ENCODE assay signal across 8 cellular contexts in genomic region chr17:40319651-40320550, GRCh38. TPM values are rescaled to one million over a fixed set of nuclear protein-coding genes. Genes with fewer than 3 reads are reported as not detected.
DNase-seq lines count a peak whose midpoint lies in the region; ATAC-seq, FAIRE-seq and TF ChIP-seq lines count a peak whose summit lies in the region.

No MANE protein-coding gene starts in this region.

- DNase-seq in AG09309 (ENCODE audit: low read depth) (no peak), RWPE1 (ENCODE audit: low spot score) (no peak), adrenal gland (peak in 5 of 7 donors; percentile 57 to 63 (median 61)), mucosa of descending colon (peak in 2 of 3 donors; percentile 66 to 90), D721Med (ENCODE audit: insufficient read length, low spot score) (no peak), SW 1271 (lab: John Stamatoyannopoulos, UW) (no peak), NCI-H446 (lab: John Stamatoyannopoulos, UW) (no peak)

- H3K4me3 ChIP-seq in AG09309 (ENCODE audit: control insufficient read depth, low read depth, low read length), result peak overlapping the region; percentile 74
- peak overlapping the region in 1 of 4 donors; percentile 87 for H3K4me3 ChIP-seq in adrenal gland
- no peak overlapping the region for H3K4me3 ChIP-seq in mucosa of descending colon
- peak overlapping the region; percentile 85 to 90 for H3K4me3 ChIP-seq in stomach smooth muscle (ENCODE audit: low read length in 2 of 2)

- H3K4me1 ChIP-seq in adrenal gland (replicated peaks in 1 of 2) (peaks cover 72 to 93% of the 10 kb centered on the region in 2 donors), mucosa of descending colon (ENCODE audit: low read depth) (peaks cover 55% of the 10 kb centered on the region), stomach smooth muscle (ENCODE audit: control insufficient read depth, insufficient read depth, low read length) (peaks cover 93% of the 10 kb centered on the region)

- POLR2A ChIA-PET in RWPE1 (lab: Yijun Ruan, JAX; ENCODE audit: low non-redundant PET), result no interaction called here

- H3K36me3 ChIP-seq in adrenal gland (replicated peaks in 1 of 2) (no peaks in the 10 kb centered on the region), mucosa of descending colon (ENCODE audit: low read depth) (no peaks in the 10 kb centered on the region), stomach smooth muscle (ENCODE audit: control insufficient read depth in 2 of 2, insufficient read depth in 2 of 2, low read length in 2 of 2) (no peaks in the 10 kb centered on the region)

- 34 to 48% (median 44%) methylated on average over 9 to 11 of the region's 11 CpGs for WGBS in adrenal gland, 4 donors

- H3K9me3 ChIP-seq in adrenal gland (replicated peaks in 1 of 3) (no peaks in the 10 kb centered on the region), mucosa of descending colon (no peaks in the 10 kb centered on the region), stomach smooth muscle (ENCODE audit: control insufficient read depth in 2 of 2, low read length in 2 of 2) (no peaks in the 10 kb centered on the region)

- intact Hi-C loops in adrenal gland (cut with DNase I), result no loop called here
- intact Hi-C loops in mucosa of descending colon (cut with DNase I, micrococcal nuclease), result no loop called here

- peak overlapping the region; percentile 99 for H3K27ac ChIP-seq in RWPE1
- peak overlapping the region in 2 of 5 donors; percentile 77 to 96 for H3K27ac ChIP-seq in adrenal gland
- H3K27ac ChIP-seq in stomach smooth muscle (ENCODE audit: low read length), result peak overlapping the region; percentile 91

- FAIRE-seq in D721Med (lab: Jason Lieb, UNC), result no peak

- H3K9ac ChIP-seq in stomach smooth muscle (ENCODE audit: low read length in 2 of 2), result peak overlapping the region; percentile 36 to 62

- TF ChIP-seq CTCF in AG09309 (IDR thresholded peaks at IDR 0.05; ENCODE audit: control insufficient read depth, insufficient read depth, low read depth, low read length, missing control alignments), result no peak
- TF ChIP-seq CTCF in RWPE1 (conservative IDR thresholded peaks at IDR 0.05; ENCODE audit: low read depth), result no peak
- no peak for TF ChIP-seq CTCF in adrenal gland (IDR thresholded peaks at IDR 0.05)
- TF ChIP-seq CTCF in mucosa of descending colon (IDR thresholded peaks at IDR 0.05), result no peak
- no peak for TF ChIP-seq CTCF in D721Med (IDR thresholded peaks at IDR 0.05; ENCODE audit: insufficient read depth, missing control alignments)

- ATAC-seq in mucosa of descending colon, result no peak

- CTCF ChIA-PET in RWPE1 (lab: Yijun Ruan, JAX), result interaction anchor here (0.6 kb wide), 1 partner anchor 30 kb away, joined by 4 read pairs; no protein-coding TSS in a partner anchor

- TF ChIP-seq POLR2A in adrenal gland (IDR thresholded peaks at IDR 0.05), result no peak

- H3K27me3 ChIP-seq in adrenal gland (no peaks in the 10 kb centered on the region), stomach smooth muscle (ENCODE audit: control insufficient read depth in 1 of 2, insufficient read depth in 2 of 2, low read length in 2 of 2) (no peaks in the 10 kb centered on the region)

RNA-seq across cellular contexts. Expression of gene RARA, which starts 10.9 kb away (rescaled TPM):
- total RNA-seq in adrenal gland, result 10 to 100 TPM; 24.8 to 51.8 (median 34.4) TPM
- 10 to 100 TPM; 12.7 to 58.2 (median 26.8) TPM for polyA plus RNA-seq in adrenal gland
- 10 to 100 TPM; 42.2 to 51.2 (median 49.6) TPM for total RNA-seq in mucosa of descending colon

RNA-seq across cellular contexts. Expression of gene CDC6, which starts 32.2 kb away (rescaled TPM):
- total RNA-seq in adrenal gland, result 10 to 100 TPM in 1 of 8 donors, 1 to 10 TPM in 6, under 1 TPM in 1; 0.69 to 12.1 (median 2.5) TPM
- polyA plus RNA-seq in adrenal gland, result 10 to 100 TPM in 1 of 3 donors, 1 to 10 TPM in 2; 1.0 to 31.3 (median 1.0) TPM
- 10 to 100 TPM in 1 of 3 donors, 1 to 10 TPM in 2; 4.0 to 14.9 (median 7.4) TPM for total RNA-seq in mucosa of descending colon

RNA-seq across cellular contexts. Expression of gene GJD3, which starts 44.6 kb away (rescaled TPM):
- total RNA-seq in adrenal gland (1 to 10 TPM; 1.3 to 8.7 (median 1.9) TPM), mucosa of descending colon (1 to 10 TPM in 2 of 3 donors, under 1 TPM in 1; 0.81 to 1.4 (median 1.2) TPM)
- not detected for polyA plus RNA-seq in adrenal gland

Comparison
In these comparisons a context has a peak if more than half of its experiments do, and no peak if none do; other contexts are left out.
1. DNase-seq: peak in adrenal gland (5 of 7) and mucosa of descending colon (2 of 3); none in AG09309 (single experiment), RWPE1 (single experiment), D721Med (single experiment), SW 1271 (0 of 2) and NCI-H446 (0 of 2).